ENCODE assay signal across 9 cellular contexts in genomic region chr14:63308723-63309317, GRCh38. TPM values are rescaled to one million over a fixed set of nuclear protein-coding genes. Genes with fewer than 3 reads are reported as not detected.
DNase-seq lines count a peak whose midpoint lies in the region; ATAC-seq and TF ChIP-seq lines count a peak whose summit lies in the region.
"Had no signal": no experiment of that assay in that cellular context is flagged by ENCODE, and none has a peak within 500 bp of the region (broad histone marks: within the 10 kb centered on the region; RNA-seq: fewer than 3 reads in every experiment).

No MANE protein-coding gene starts in this region.

- TF ChIP-seq CTCF in GM23338 (conservative IDR thresholded peaks at IDR 0.05; ENCODE audit: low read depth in 2 of 2) (peak; percentile 71 to 79), PC-3 (conservative IDR thresholded peaks at IDR 0.05; ENCODE audit: low read depth, low read length) (peak; percentile 82)

- BruUV-seq in PC-3 (replicated peaks; lab: Mats Ljungman, UMichigan): no TSS peak

- H3K36me3 Mint-ChIP-seq in GM23338 (ENCODE audit: low read depth): no peaks in the 10 kb centered on the region

- DNase-seq in D341Med (ENCODE audit: low spot score) (peak; percentile 53), GM23338 (ENCODE audit: low spot score) (peak; percentile 83), PC-3 (peak; percentile 55), iPS-NIHi7 (ENCODE audit: extremely low spot score) (peak; percentile 55), NCI-H2029 (lab: John Stamatoyannopoulos, UW) (no peak), hippocampal formation (lab: John Stamatoyannopoulos, UW) (no peak)
- no peak for DNase-seq in effector memory CD4-positive, alpha-beta T cell

- H3K4me3 ChIP-seq in GM23338: no peak overlapping the region
- no peak overlapping the region for H3K4me3 ChIP-seq in PC-3 (ENCODE audit: low read length)
- no peak overlapping the region for H3K4me3 ChIP-seq in effector memory CD4-positive, alpha-beta T cell (ENCODE audit: insufficient read depth, low read depth, low read length, poor library complexity, severe bottlenecking)

- H3F3A ChIP-seq in GM23338 (replicated peaks; ENCODE audit: low read depth): no peaks in the 10 kb centered on the region
- H3F3A ChIP-seq in PC-3 (ENCODE audit: low read length, unreplicated experiment): no peaks in the 10 kb centered on the region

- H3K36me3 ChIP-seq in GM23338 (ENCODE audit: insufficient read depth): no peaks in the 10 kb centered on the region
- H3K36me3 ChIP-seq in PC-3 (ENCODE audit: low read depth, low read length): no peaks in the 10 kb centered on the region
- H3K36me3 ChIP-seq in effector memory CD4-positive, alpha-beta T cell (ENCODE audit: control insufficient read depth, insufficient read depth, low read length): no peaks in the 10 kb centered on the region

- H3K4me1 Mint-ChIP-seq in GM23338: peaks cover 6% of the 10 kb centered on the region

- POLR2A ChIA-PET in PC-3 (lab: Charles Lee; ENCODE audit: unreplicated experiment): no interaction called here

- no peaks in the 10 kb centered on the region; the same call in 2 of the 3 replicates for H3K9me3 Mint-ChIP-seq in GM23338

- no peaks in the 10 kb centered on the region for H4K20me1 ChIP-seq in GM23338 (replicated peaks; ENCODE audit: insufficient read depth)
- no peaks in the 10 kb centered on the region for H4K20me1 ChIP-seq in PC-3 (ENCODE audit: low read length)

- no peaks in the 10 kb centered on the region for H3K27me3 Mint-ChIP-seq in GM23338 (ENCODE audit: insufficient read depth, low read depth, poor library complexity)

- no peaks in the 10 kb centered on the region for H3K9me3 ChIP-seq in PC-3 (ENCODE audit: low read length)
- H3K9me3 ChIP-seq in effector memory CD4-positive, alpha-beta T cell (ENCODE audit: control insufficient read depth, low read length): no peaks in the 10 kb centered on the region

- H3K4me2 ChIP-seq in GM23338: no peak overlapping the region
- H3K4me2 ChIP-seq in PC-3 (ENCODE audit: low read length): no peak overlapping the region

- CTCF ChIA-PET in PC-3 (lab: Charles Lee): interaction anchor here (1.0 kb wide), 1 partner anchor 96 kb away, joined by 3 read pairs; no protein-coding TSS in a partner anchor

- ATAC-seq in GM23338: peak; percentile 89
- ATAC-seq in PC-3: peak; percentile 93
- no peak for ATAC-seq in HG03521 (IDR thresholded peaks at IDR 0.05; ENCODE audit: unreplicated experiment)

- H3K4me1 ChIP-seq in GM23338 (ENCODE audit: insufficient read depth) (peaks cover 5% of the 10 kb centered on the region; the same call in 1 of the 2 replicates), PC-3 (ENCODE audit: insufficient read depth, low read length) (no peaks in the 10 kb centered on the region)
- H3K4me1 ChIP-seq in effector memory CD4-positive, alpha-beta T cell (ENCODE audit: control insufficient read depth, insufficient read depth, low read length, poor library complexity, severe bottlenecking): no peaks in the 10 kb centered on the region

- no peak overlapping the region for H3K27ac ChIP-seq in GM23338 (ENCODE audit: low read depth)
- no peak overlapping the region for H3K27ac ChIP-seq in PC-3 (ENCODE audit: low read length)
- H3K27ac ChIP-seq in effector memory CD4-positive, alpha-beta T cell (ENCODE audit: insufficient read depth, low read length, poor library complexity, severe bottlenecking): no peak overlapping the region

- no peak overlapping the region for H3K4me3 Mint-ChIP-seq in GM23338

- intact Hi-C loops in PC-3 (cut with micrococcal nuclease): loop anchor here (1.0 kb wide), 1 partner anchor 1146 kb away; no protein-coding TSS in a partner anchor

- H3K9me2 ChIP-seq in GM23338 (ENCODE audit: insufficient read depth): no peaks in the 10 kb centered on the region
- H3K9me2 ChIP-seq in PC-3 (replicated peaks; ENCODE audit: low read length): no peaks in the 10 kb centered on the region

- no peak overlapping the region for H3K9ac ChIP-seq in PC-3 (ENCODE audit: low read length)

- H2AFZ ChIP-seq in GM23338 (no peak overlapping the region), PC-3 (ENCODE audit: low read length) (no peak overlapping the region)

- no peaks in the 10 kb centered on the region for H3K27me3 ChIP-seq in GM23338 (ENCODE audit: insufficient read depth)
- H3K27me3 ChIP-seq in PC-3 (ENCODE audit: low read length): peaks cover 59% of the 10 kb centered on the region
- no peaks in the 10 kb centered on the region for H3K27me3 ChIP-seq in effector memory CD4-positive, alpha-beta T cell (replicated peaks; ENCODE audit: control insufficient read depth, insufficient read depth, low read length, poor library complexity, severe bottlenecking)

- no peaks in the 10 kb centered on the region for H3K79me2 ChIP-seq in GM23338 (replicated peaks; ENCODE audit: insufficient read depth)
- no peaks in the 10 kb centered on the region for H3K79me2 ChIP-seq in PC-3 (ENCODE audit: low read length)

- H3K27ac Mint-ChIP-seq in GM23338: no peak overlapping the region

TF ChIP-seq in GM23338, 12 proteins besides CTCF, POLR2A, EP300 and RAD21 (continues in another document):
- TF ChIP-seq ZNF462 (CRISPR knock-in tag; IDR thresholded peaks at IDR 0.05): peak; percentile 52; the same call in 1 of the 2 replicates

RNA-seq across cellular contexts. Expression of gene GPHB5, which starts 9.9 kb away (rescaled TPM):
- not detected in 2 replicates for total RNA-seq in GM23338 (2014; rRNA removed; shearing (Covaris generic))
- polyA plus RNA-seq in GM23338 (2016; fragmentation: Nextera tagmentation; extraction: Ambion mirVana): not detected in 2 replicates
- not detected in 2 replicates for total RNA-seq in PC-3 (2014; rRNA removed)
- total RNA-seq: subcutaneous adipose tissue had no signal

Comparison
In these comparisons a context has a peak if more than half of its experiments do, and no peak if none do; other contexts are left out.
1. DNase-seq: peak in D341Med (single experiment), GM23338 (single experiment), PC-3 (single experiment) and iPS-NIHi7 (single experiment); none in effector memory CD4-positive, alpha-beta T cell (0 of 3), NCI-H2029 (single experiment) and hippocampal formation (0 of 2).